In the genomic region with DNA sequence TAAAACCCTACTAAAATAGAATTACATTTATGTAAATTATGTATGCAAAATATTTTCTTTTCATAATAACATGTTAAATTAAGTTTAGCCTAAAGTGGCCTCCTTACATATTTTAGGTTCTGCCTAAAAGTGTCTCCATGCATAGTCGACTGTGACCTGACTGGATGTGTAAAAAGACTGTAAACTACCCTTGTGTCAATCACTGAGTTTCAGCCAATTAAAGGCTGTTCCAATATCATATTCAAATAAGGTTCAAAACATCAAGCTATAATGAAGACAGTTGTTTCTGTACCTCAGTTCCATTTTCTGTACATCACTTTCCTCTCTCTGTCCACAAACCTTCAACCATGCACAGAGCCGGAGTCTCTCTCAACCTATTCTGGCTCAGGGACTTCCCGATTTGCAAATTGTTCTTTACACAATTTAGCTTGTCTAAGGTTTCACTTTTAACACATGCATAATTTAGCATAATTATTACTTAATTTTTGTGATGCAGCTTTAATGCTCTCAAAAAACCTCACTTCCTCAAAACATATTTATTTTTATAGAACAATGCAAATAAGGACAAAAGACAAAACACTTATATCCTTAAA, we compare ENCODE assay signal across 13 cellular contexts.
DNase-seq lines count a peak whose midpoint lies in the region; ATAC-seq and TF ChIP-seq lines count a peak whose summit lies in the region.
"Had no signal": no experiment of that assay in that cellular context is flagged by ENCODE, and none has a peak within 500 bp of the region (broad histone marks: within the 10 kb centered on the region; RNA-seq: fewer than 3 reads in every experiment).

No MANE protein-coding gene starts in this region.

- H3K4me3 ChIP-seq in left lung: no peak overlapping the region
- H3K4me3 ChIP-seq: A549 had no signal

- no peaks in the 10 kb centered on the region for H3K27me3 ChIP-seq in left lung

- DNase-seq in CD1c-positive myeloid dendritic cell (ENCODE audit: extremely low spot score) (peak; percentile 45), SKM-1 (lab: John Stamatoyannopoulos, UW; ENCODE audit: unreplicated experiment) (no peak), left lung (no peak), NCI-H2107 (lab: John Stamatoyannopoulos, UW) (no peak), LoVo (ENCODE audit: low spot score) (no peak)
- DNase-seq: activated naive CD4-positive, alpha-beta T cell; dermis blood vessel endothelial cell; natural killer cell; stimulated activated CD4-positive, alpha-beta T cell treated with anti-CD3 and anti-CD28 coated beads, Interleukin-1b, Interleukin-23, amount 100 ng/mL, for 48 hours had no signal

- H3K27ac ChIP-seq in left lung: no peak overlapping the region
- H3K27ac ChIP-seq: A549 had no signal

- TF ChIP-seq CTCF in left lung (IDR thresholded peaks at IDR 0.05): no peak

- peak; percentile 91 for ATAC-seq in GM19351 (IDR thresholded peaks at IDR 0.05; ENCODE audit: unreplicated experiment)
- ATAC-seq in HG02840 (IDR thresholded peaks at IDR 0.05; ENCODE audit: low FRiP score, unreplicated experiment): peak; percentile 95
- ATAC-seq in HG03571 (IDR thresholded peaks at IDR 0.05; ENCODE audit: unreplicated experiment): peak; percentile 90
- no peak for ATAC-seq in left lung
- ATAC-seq: A549, natural killer cell had no signal

- H3K9me3 ChIP-seq in left lung: peaks cover 0 to 6% of the 10 kb centered on the region in 2 donors

- H3K4me1 ChIP-seq in left lung: peaks cover 0 to 13% of the 10 kb centered on the region in 2 donors

- intact Hi-C loops in left lung (cut with DNase I): no loop called here

- no peaks in the 10 kb centered on the region for H3K36me3 ChIP-seq in left lung
